8 cellular contexts compared by ENCODE assay signal in genomic region chrX:66163849-66164401, GRCh38. TPM values are rescaled to one million over a fixed set of nuclear protein-coding genes. Genes with fewer than 3 reads are reported as not detected.
A peak's percentile ranks its signal among the peaks of the same experiment; 100 is the strongest.
DNase-seq lines count a peak whose midpoint lies in the region; ATAC-seq lines count a peak whose summit lies in the region.

Gene HEPH (plus strand): TSS chrX:66164247. CDS start chrX:66170571, 6,324 bp downstream.

- no peaks in the 10 kb centered on the region for H3K27me3 Mint-ChIP-seq in activated T-cell treated with anti-CD3 and anti-CD28 coated beads, Interleukin-2, amount 50 U/mL, for 4 hours (ENCODE audit: low read depth)

- DNase-seq in foreskin melanocyte (peak; percentile 14), putamen (ENCODE audit: low spot score) (peak; percentile 19), NCI-H1694 treated with DMSO at 0.1 percent for 48 hours (lab: John Stamatoyannopoulos, UW) (no peak), T1000 (lab: John Stamatoyannopoulos, UW) (no peak)
- DNase-seq in activated T-cell treated with anti-CD3 and anti-CD28 coated beads, Interleukin-2, amount 50 U/mL, for 4 hours, result no peak
- DNase-seq in activated naive CD4-positive, alpha-beta T cell (lab: John Stamatoyannopoulos, UW), result no peak

- H3K9me3 Mint-ChIP-seq in activated T-cell treated with anti-CD3 and anti-CD28 coated beads, Interleukin-2, amount 50 U/mL, for 4 hours, result no peaks in the 10 kb centered on the region

- H3K36me3 Mint-ChIP-seq in activated T-cell treated with anti-CD3 and anti-CD28 coated beads, Interleukin-2, amount 50 U/mL, for 4 hours (ENCODE audit: insufficient read depth), result no peaks in the 10 kb centered on the region

- H3K4me1 Mint-ChIP-seq in activated T-cell treated with anti-CD3 and anti-CD28 coated beads, Interleukin-2, amount 50 U/mL, for 4 hours (ENCODE audit: low read depth), result no peaks in the 10 kb centered on the region

- no peak within 1 kb of the TSS for H3K4me3 Mint-ChIP-seq in activated T-cell treated with anti-CD3 and anti-CD28 coated beads, Interleukin-2, amount 50 U/mL, for 4 hours

- ATAC-seq in GM18498 (IDR thresholded peaks at IDR 0.05; ENCODE audit: unreplicated experiment) (peak; percentile 78), HG03520 (IDR thresholded peaks at IDR 0.05; ENCODE audit: unreplicated experiment) (peak; percentile 48)
- no peak for ATAC-seq in activated T-cell treated with anti-CD3 and anti-CD28 coated beads, Interleukin-2, amount 50 U/mL, for 4 hours

RNA-seq across cellular contexts. Expression of gene HEPH, which starts in this region (rescaled TPM):
- total RNA-seq in activated T-cell treated with anti-CD3 and anti-CD28 coated beads, Interleukin-2, amount 50 U/mL, for 4 hours, result under 1 TPM; 0.05 to 0.13 (median 0.08) TPM

Comparison
In these comparisons a context has a peak if more than half of its experiments do, and no peak if none do; other contexts are left out.
1. ATAC-seq: peak in GM18498 (single experiment) and HG03520 (single experiment); none in activated T-cell treated with anti-CD3 and anti-CD28 coated beads, Interleukin-2, amount 50 U/mL, for 4 hours (0 of 2).
2. DNase-seq: peak in foreskin melanocyte (single experiment) and putamen (single experiment); none in activated T-cell treated with anti-CD3 and anti-CD28 coated beads, Interleukin-2, amount 50 U/mL, for 4 hours (single experiment), NCI-H1694 treated with DMSO at 0.1 percent for 48 hours (single experiment), activated naive CD4-positive, alpha-beta T cell (0 of 4) and T1000 (single experiment).